In genomic region chr19:47230122-47230920, GRCh38 we compare ENCODE assay signal across 7 cellular contexts.
DNase-seq lines count a peak whose midpoint lies in the region; ATAC-seq and TF ChIP-seq lines count a peak whose summit lies in the region.

No MANE protein-coding gene starts in this region.

- peak overlapping the region; percentile 83 for H3K9ac ChIP-seq in MM.1S (ENCODE audit: low read length)

- H3K4me1 ChIP-seq in MM.1S (ENCODE audit: low read length): peaks cover 36% of the 10 kb centered on the region
- peaks cover 11 to 28% of the 10 kb centered on the region in 2 donors for H3K4me1 ChIP-seq in muscle layer of duodenum (ENCODE audit: control insufficient read depth in 1 of 2, insufficient read depth in 2 of 2, low read length in 2 of 2)

- H3K9me2 ChIP-seq in MM.1S (replicated peaks; ENCODE audit: insufficient read depth, low read length): no peaks in the 10 kb centered on the region

- TF ChIP-seq CTCF in MM.1S (IDR thresholded peaks at IDR 0.05; ENCODE audit: low read length): peak; percentile 58

- TF ChIP-seq POLR2A in erythroblast (IDR thresholded peaks at IDR 0.05; ENCODE audit: low read length): no peak

- peak overlapping the region; percentile 70 for H2AFZ ChIP-seq in MM.1S (ENCODE audit: low read length)

- H3K4me3 ChIP-seq in MM.1S (ENCODE audit: low read length) (peak overlapping the region; percentile 96), muscle layer of duodenum (ENCODE audit: low read depth in 1 of 2, low read length in 2 of 2) (peak overlapping the region; percentile 62 to 95)

- no peaks in the 10 kb centered on the region for H3K9me3 ChIP-seq in MM.1S (replicated peaks; ENCODE audit: insufficient read depth, low read length)
- no peaks in the 10 kb centered on the region for H3K9me3 ChIP-seq in muscle layer of duodenum (ENCODE audit: control insufficient read depth in 1 of 2, low read length in 2 of 2)

- peaks cover 9% of the 10 kb centered on the region; the same call in 1 of the 2 replicates for H3K79me2 ChIP-seq in MM.1S (ENCODE audit: low read length)

- peak; percentile 26 for ATAC-seq in GM18517 (IDR thresholded peaks at IDR 0.05; ENCODE audit: unreplicated experiment)
- peak; percentile 12 to 21 for ATAC-seq in stimulated activated naive B cell treated with anti-CD40 and anti-IgM and Interleukin-4, amounts not matched to agents 10 μg/mL and 1 μg/mL and 100 μg/mL, for 72 hours (replicated peaks)

- H3K27ac ChIP-seq in MM.1S (ENCODE audit: low read length): peak overlapping the region; percentile 66; the same call in 1 of the 2 replicates
- H3K27ac ChIP-seq in muscle layer of duodenum (ENCODE audit: low read length): peak overlapping the region; percentile 58

- H3K4me2 ChIP-seq in MM.1S (ENCODE audit: low read depth, low read length): peak overlapping the region; percentile 98

- H3K27ac Mint-ChIP-seq in stimulated activated naive B cell treated with anti-CD40 and anti-IgM and Interleukin-4, amounts not matched to agents 10 μg/mL and 1 μg/mL and 100 μg/mL, for 72 hours: no peak overlapping the region

- peak; percentile 68 for DNase-seq in MM.1S
- peak; percentile 81 for DNase-seq in activated T-cell treated with anti-CD3 and anti-CD28 coated beads for 1 hour (ENCODE audit: low read depth)
- DNase-seq in erythroblast (lab: John Stamatoyannopoulos, UW): peak; percentile 90 to 95
- peak; percentile 61 for DNase-seq in stimulated activated naive B cell treated with anti-CD40 and anti-IgM and Interleukin-4, amounts not matched to agents 10 μg/mL and 1 μg/mL and 100 μg/mL, for 72 hours
- no peak for DNase-seq in cerebellar cortex (ENCODE audit: low spot score)

- H3K27me3 Mint-ChIP-seq in stimulated activated naive B cell treated with anti-CD40 and anti-IgM and Interleukin-4, amounts not matched to agents 10 μg/mL and 1 μg/mL and 100 μg/mL, for 72 hours: no peaks in the 10 kb centered on the region

- no peaks in the 10 kb centered on the region for H3K9me3 Mint-ChIP-seq in stimulated activated naive B cell treated with anti-CD40 and anti-IgM and Interleukin-4, amounts not matched to agents 10 μg/mL and 1 μg/mL and 100 μg/mL, for 72 hours

- no peaks in the 10 kb centered on the region for H4K20me1 ChIP-seq in MM.1S (ENCODE audit: insufficient read depth, low read length)

- H3K36me3 Mint-ChIP-seq in stimulated activated naive B cell treated with anti-CD40 and anti-IgM and Interleukin-4, amounts not matched to agents 10 μg/mL and 1 μg/mL and 100 μg/mL, for 72 hours: no peaks in the 10 kb centered on the region

- H3K4me1 Mint-ChIP-seq in stimulated activated naive B cell treated with anti-CD40 and anti-IgM and Interleukin-4, amounts not matched to agents 10 μg/mL and 1 μg/mL and 100 μg/mL, for 72 hours: peaks cover 20 to 36% of the 10 kb centered on the region in 2 donors

- H3F3A ChIP-seq in MM.1S (ENCODE audit: insufficient read depth, low read length): peaks cover 47% of the 10 kb centered on the region

- H3K27me3 ChIP-seq in MM.1S (replicated peaks; ENCODE audit: insufficient read depth, low read length): no peaks in the 10 kb centered on the region
- no peaks in the 10 kb centered on the region for H3K27me3 ChIP-seq in muscle layer of duodenum (ENCODE audit: low read depth, low read length)

- H3K36me3 ChIP-seq in MM.1S (replicated peaks; ENCODE audit: insufficient read depth, low read length): no peaks in the 10 kb centered on the region
- H3K36me3 ChIP-seq in muscle layer of duodenum (ENCODE audit: control insufficient read depth in 1 of 2, insufficient read depth in 2 of 2, low read length in 2 of 2): peaks cover 0 to 6% of the 10 kb centered on the region in 2 donors

- peak overlapping the region; percentile 31 to 51 for H3K4me3 Mint-ChIP-seq in stimulated activated naive B cell treated with anti-CD40 and anti-IgM and Interleukin-4, amounts not matched to agents 10 μg/mL and 1 μg/mL and 100 μg/mL, for 72 hours
